In genomic region chr1:21913258-21913657, GRCh38 we compare ENCODE assay signal across 8 cellular contexts. TPM values are rescaled to one million over a fixed set of nuclear protein-coding genes. Genes with fewer than 3 reads are reported as not detected.
DNase-seq lines count a peak whose midpoint lies in the region; ATAC-seq, FAIRE-seq and TF ChIP-seq lines count a peak whose summit lies in the region.
"Had no signal": no experiment of that assay in that cellular context is flagged by ENCODE, and none has a peak within 500 bp of the region (broad histone marks: within the 10 kb centered on the region; RNA-seq: fewer than 3 reads in every experiment).

No MANE protein-coding gene starts in this region.

- peaks cover 47% of the 10 kb centered on the region for H3K79me2 ChIP-seq in K562 (ENCODE audit: control insufficient read depth, insufficient read depth, low read length)

- in situ Hi-C loops in K562 (cut with MboI): no loop called here

- H3K4me1 ChIP-seq in HUES6 (ENCODE audit: control insufficient read depth, insufficient read depth, low read length) (peaks cover 57% of the 10 kb centered on the region), K562 (replicated peaks in 1 of 2; ENCODE audit: control insufficient read depth in 2 of 2, insufficient read depth in 2 of 2, low read length in 2 of 2) (peaks cover 77 to 78% of the 10 kb centered on the region in 2 experiments), lower lobe of right lung (peaks cover 75% of the 10 kb centered on the region), stomach (peaks cover 83 to 100% (median 96%) of the 10 kb centered on the region in 4 donors)

- no peak for TF ChIP-seq EP300 in K562 (IDR thresholded peaks at IDR 0.05; ENCODE audit: low read length)
- TF ChIP-seq EP300 in stomach (IDR thresholded peaks at IDR 0.05): peak; percentile 20

- H2AFZ ChIP-seq in K562 (ENCODE audit: low read depth, low read length): no peak overlapping the region

- TF ChIP-seq POLR2A in K562 (conservative IDR thresholded peaks at IDR 0.05) (no peak), stomach (IDR thresholded peaks at IDR 0.05) (no peak)

- no peak overlapping the region for H3K9ac ChIP-seq in HUES6 (ENCODE audit: low read length)
- peak overlapping the region in 1 of 2 experiments; percentile 33; a peak in 2 of 4 replicates for H3K9ac ChIP-seq in K562 (ENCODE audit: insufficient read depth in 1 of 2, low read depth in 2 of 2, low read length in 2 of 2)

- POLR2A ChIA-PET in K562 (lab: Yijun Ruan, JAX): interaction anchor here (0.6 to 2.6 kb wide), 3 partner anchors 10 to 895 kb away, joined by 3 to 14 read pairs (median 4); no protein-coding TSS in a partner anchor

- H3K4me2 ChIP-seq in K562 (ENCODE audit: insufficient read depth, low read length): no peak overlapping the region

- H3K4me3 ChIP-seq in HUES6 (ENCODE audit: low read depth, low read length) (no peak overlapping the region), K562 (no peak overlapping the region), lower lobe of right lung (no peak overlapping the region), stomach (no peak overlapping the region)

- H3K27me3 ChIP-seq in HUES6 (ENCODE audit: control insufficient read depth, insufficient read depth, low read length) (no peaks in the 10 kb centered on the region), K562 (ENCODE audit: control insufficient read depth in 2 of 2, insufficient read depth in 2 of 2, low read length in 2 of 2) (no peaks in the 10 kb centered on the region), lower lobe of right lung (ENCODE audit: low read depth) (no peaks in the 10 kb centered on the region), stomach (no peaks in the 10 kb centered on the region)

- BruUV-seq in K562 (replicated peaks; lab: Mats Ljungman, UMichigan): no TSS peak

- H3K9me3 ChIP-seq in HUES6 (ENCODE audit: control insufficient read depth, insufficient read depth, low read depth, low read length): no peaks in the 10 kb centered on the region
- no peaks in the 10 kb centered on the region for H3K9me3 ChIP-seq in K562 (replicated peaks; ENCODE audit: control insufficient read depth, insufficient read depth, low read depth, low read length)
- no peaks in the 10 kb centered on the region for H3K9me3 ChIP-seq in lower lobe of right lung
- H3K9me3 ChIP-seq in stomach: no peaks in the 10 kb centered on the region

- peak overlapping the region; percentile 1; the same call in 1 of the 2 replicates for H3K27ac ChIP-seq in HUES6 (ENCODE audit: low read depth, low read length)
- peak overlapping the region; percentile 20; the same call in 1 of the 3 replicates for H3K27ac ChIP-seq in K562 (ENCODE audit: extremely low read depth, low read depth, low read length)
- peak overlapping the region; percentile 74 for H3K27ac ChIP-seq in lower lobe of right lung
- H3K27ac ChIP-seq in stomach: peak overlapping the region; percentile 8 to 97 (median 92)

- H3K36me3 ChIP-seq in HUES6 (ENCODE audit: control insufficient read depth, insufficient read depth, low read length) (no peaks in the 10 kb centered on the region), K562 (ENCODE audit: control insufficient read depth, insufficient read depth, low read length) (peaks cover 27% of the 10 kb centered on the region), lower lobe of right lung (no peaks in the 10 kb centered on the region), stomach (peaks cover 0 to 3% (median 0%) of the 10 kb centered on the region in 4 donors)

- no peak for ATAC-seq in K562
- ATAC-seq in lower lobe of right lung: no peak
- ATAC-seq in HG03354 (IDR thresholded peaks at IDR 0.05; ENCODE audit: poor library complexity, severe bottlenecking, unreplicated experiment): no peak
- ATAC-seq in HG03432 (IDR thresholded peaks at IDR 0.05; ENCODE audit: unreplicated experiment): no peak

- H3K9me1 ChIP-seq in K562 (ENCODE audit: control insufficient read depth, insufficient read depth, low read length): no peaks in the 10 kb centered on the region

- no peak for FAIRE-seq in K562 (lab: Jason Lieb, UNC)
- FAIRE-seq: small intestine had no signal

- DNase-seq in K562 (ENCODE audit: extremely low read depth in 1 of 4, low spot score in 3 of 4): no peak
- DNase-seq in lower lobe of right lung: no peak
- no peak for DNase-seq in stomach
- no peak for DNase-seq in retina
- DNase-seq: small intestine had no signal

- CTCF ChIA-PET in K562 (lab: Yijun Ruan, JAX; ENCODE audit: low intra/inter-chr PET ratio): no interaction called here

- 72% methylated on average over 8 of the region's 8 CpGs for WGBS in K562 (ENCODE audit: insufficient coverage, low coverage, missing lambda C conversion rate)
- 59 to 88% (median 71%) methylated on average over 3 to 8 of the region's 8 CpGs for WGBS in stomach, 5 donors

- H4K20me1 ChIP-seq in K562 (replicated peaks; ENCODE audit: control insufficient read depth, insufficient read depth, low read length): no peaks in the 10 kb centered on the region

- intact Hi-C loops in K562 (cut with micrococcal nuclease): no loop called here
- intact Hi-C loops in lower lobe of right lung (cut with DNase I): no loop called here
- intact Hi-C loops in stomach (cut with DNase I; ENCODE audit: low total_unique reads): no loop called here

- TF ChIP-seq RAD21 in K562 (CRISPR knock-in tag; conservative IDR thresholded peaks at IDR 0.05 in 1 of 2, IDR thresholded peaks at IDR 0.05 in 1 of 2): no peak

- no peak for TF ChIP-seq CTCF in K562 (IDR thresholded peaks at IDR 0.05 in 2 of 3, conservative IDR thresholded peaks at IDR 0.05 in 1 of 3; ENCODE audit: insufficient read depth in 2 of 3, low read depth in 1 of 3, low read length in 3 of 3)
- TF ChIP-seq CTCF in lower lobe of right lung (IDR thresholded peaks at IDR 0.05): no peak
- TF ChIP-seq CTCF in stomach (IDR thresholded peaks at IDR 0.05): no peak

TF ChIP-seq in K562, 482 proteins besides CTCF, POLR2A, EP300 and RAD21 (continues in another document):
- no peak for TF ChIP-seq ZNF224 (CRISPR knock-in tag; IDR thresholded peaks at IDR 0.05)
- no peak for TF ChIP-seq KLF1 (tag; IDR thresholded peaks at IDR 0.05)
- TF ChIP-seq TAF9B (IDR thresholded peaks at IDR 0.05; ENCODE audit: partially characterized antibody): no peak
- no peak for TF ChIP-seq ZC3H11A (IDR thresholded peaks at IDR 0.05; ENCODE audit: low read depth, low read length)
- no peak for TF ChIP-seq ARID4B (CRISPR knock-in tag; IDR thresholded peaks at IDR 0.05)
- no peak for TF ChIP-seq FOXJ3 (CRISPR knock-in tag; IDR thresholded peaks at IDR 0.05)
- no peak for TF ChIP-seq MXI1 (IDR thresholded peaks at IDR 0.05; ENCODE audit: low read depth, low read length)

RNA-seq across cellular contexts. Expression of gene HSPG2, which starts 23.9 kb away (rescaled TPM):
- 232 and 574 TPM in 2 replicates for total RNA-seq in K562 (2011; cell fraction: chromatin; rRNA removed; ENCODE audit: low replicate concordance)
- 235 and 282 TPM in 2 replicates for total RNA-seq in K562 (2011; cell fraction: nucleolus; rRNA removed)
- 178 and 183 TPM in 2 replicates for total RNA-seq in K562 (2011; cell fraction: nucleoplasm; rRNA removed)
- 21.0 and 31.3 TPM in 2 replicates for total RNA-seq in K562 (2014; rRNA removed)
- 11.4 and 15.7 TPM in 2 replicates for total RNA-seq in K562 (2014; rRNA removed; fragmentation: Illumina TruSeq; extraction: Trizol)
- 13.7 and 17.1 TPM in 2 replicates for total RNA-seq in K562 (2015; rRNA removed; fragmentation: Illumina TruSeq; extraction: Trizol)
- total RNA-seq in K562 (2021): 139 and 160 TPM in 2 replicates
- 9.9 and 20.6 TPM in 2 replicates for polyA plus RNA-seq in K562 (2011; rRNA removed)
- 14.0 and 24.0 TPM in 2 replicates for polyA plus RNA-seq in K562 (2011; cell fraction: cytosol; rRNA removed)
- 101 and 113 TPM in 2 replicates for polyA plus RNA-seq in K562 (2011; cell fraction: nucleus; rRNA removed)
- polyA plus RNA-seq in K562 (2012): 55.2 and 134 TPM in 2 replicates
- 30.9 and 52.3 TPM in 2 replicates for polyA plus RNA-seq in K562 (2014; fragmentation: Illumina TruSeq; extraction: Trizol)
- polyA plus RNA-seq in K562 (2014; fragmentation: Nextera tagmentation; extraction: Ambion mirVana): under 1 TPM; 0.14 to 0.86 TPM
- 29.9 and 34.2 TPM in 2 replicates for polyA plus RNA-seq in K562 (2014; rRNA removed)
- 23.2 and 36.8 TPM in 2 replicates for polyA minus RNA-seq in K562 (2011; rRNA and poly(A)+ RNA removed)
- 58.5 and 103 TPM in 2 replicates for polyA minus RNA-seq in K562 (2011; cell fraction: cytosol; rRNA and poly(A)+ RNA removed)
- 67.2 and 102 TPM in 2 replicates for polyA minus RNA-seq in K562 (2011; cell fraction: nucleus; rRNA and poly(A)+ RNA removed)
- 216 TPM for total RNA-seq in lower lobe of right lung
- 100 to 1,000 TPM in 4 of 5 donors, 10 to 100 TPM in 1; 88.7 to 504 (median 186) TPM for total RNA-seq in stomach
- polyA plus RNA-seq in stomach: 10 to 100 TPM; 21.7 to 98.5 (median 62.1) TPM

Comparison
In these comparisons a context has a peak if more than half of its experiments do, and no peak if none do; other contexts are left out.
1. H3K27ac ChIP-seq: peak in every context shown above with its lines; median percentile 92 in stomach; 74 in lower lobe of right lung; 20 in K562; 1 in HUES6.